Comparison of ENCODE assay signal across 9 cellular contexts in the genomic region with DNA sequence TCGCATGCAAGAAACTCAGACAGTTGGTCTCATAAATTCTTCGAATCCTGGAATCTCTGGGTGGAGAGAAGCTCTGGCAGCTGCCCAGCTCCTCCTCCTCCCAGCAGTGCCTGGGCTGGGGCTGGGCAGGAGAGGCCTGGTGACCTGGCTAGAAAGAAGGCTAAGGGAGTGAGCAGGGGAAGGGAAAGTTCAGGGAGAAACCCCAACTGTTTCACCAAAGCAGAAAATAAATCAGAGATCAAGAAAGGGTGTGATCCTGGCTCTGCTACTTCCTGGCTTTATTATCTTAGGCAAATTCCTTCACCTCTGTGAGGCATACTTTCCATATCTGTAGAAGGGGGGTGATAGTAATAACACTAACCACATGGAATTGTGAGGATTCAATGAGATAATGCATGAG. TPM values are rescaled to one million over a fixed set of nuclear protein-coding genes. Genes with fewer than 3 reads are reported as not detected.
A peak's percentile ranks its signal among the peaks of the same experiment; 100 is the strongest.
DNase-seq lines count a peak whose midpoint lies in the region; ATAC-seq and TF ChIP-seq lines count a peak whose summit lies in the region.
"Had no signal": no experiment of that assay in that cellular context is flagged by ENCODE, and none has a peak within 500 bp of the region (broad histone marks: within the 10 kb centered on the region; RNA-seq: fewer than 3 reads in every experiment).

No MANE protein-coding gene starts in this region.

- intact Hi-C loops in stomach (cut with DNase I; ENCODE audit: low total_unique reads), result no loop called here

- peaks cover 0 to 12% (median 0%) of the 10 kb centered on the region in 3 donors for H3K27me3 ChIP-seq in stomach

- no peak for ATAC-seq in HG02981 (IDR thresholded peaks at IDR 0.05; ENCODE audit: unreplicated experiment)

- no peak for TF ChIP-seq POLR2A in stomach (IDR thresholded peaks at IDR 0.05)

- in situ Hi-C loops in G401 (cut with HindIII; ENCODE audit: low sequenced_read_pairs), result no loop called here

- H3K36me3 ChIP-seq in stomach, result no peaks in the 10 kb centered on the region

- no peak overlapping the region for H3K4me3 ChIP-seq in stomach

- TF ChIP-seq EP300 in stomach (IDR thresholded peaks at IDR 0.05), result no peak

- peak; percentile 75 for DNase-seq in HCEC 1CT
- DNase-seq in astrocyte of the hippocampus (ENCODE audit: low read depth, low spot score), result peak; percentile 87
- DNase-seq in islet precursor cell, result peak; percentile 83
- peak; percentile 73 for DNase-seq in stomach
- no peak for DNase-seq in stimulated activated CD4-positive, alpha-beta T cell treated with anti-CD3 and anti-CD28 coated beads, Interleukin-2, amount 100 ng/mL, for 48 hours
- no peak for DNase-seq in activated CD4-positive, alpha-beta T cell treated with anti-CD3 and anti-CD28 coated beads, Interleukin-2, amount 50 U/mL, for 1 hour
- DNase-seq in G401 (ENCODE audit: low spot score), result no peak
- DNase-seq: NCI-H1694 had no signal

- H3K4me1 ChIP-seq in stomach, result peaks cover 33 to 70% (median 56%) of the 10 kb centered on the region in 4 donors

- TF ChIP-seq CTCF in stomach (IDR thresholded peaks at IDR 0.05), result no peak

- 21 to 32% (median 25%) methylated on average over 2 of the region's 2 CpGs for WGBS in stomach, 5 donors

- peak overlapping the region; percentile 49 to 94 (median 90) for H3K27ac ChIP-seq in stomach

- no peaks in the 10 kb centered on the region for H3K9me3 ChIP-seq in stomach

RNA-seq across cellular contexts. Expression of a gene that starts 8.8 kb away (rescaled TPM):
- 100 to 1,000 TPM in 3 of 5 donors, 10 to 100 TPM in 2; 64.2 to 127 (median 118) TPM for total RNA-seq in stomach
- polyA plus RNA-seq in stomach, result 10 to 100 TPM; 19.8 to 27.4 (median 24.7) TPM
- total RNA-seq in G401 (2014; rRNA removed; shearing (Covaris generic)), result 50.5 and 56.2 TPM in 2 replicates

RNA-seq across cellular contexts. Expression of a gene that starts 51.5 kb away (rescaled TPM):
- total RNA-seq in stomach, result 1 to 10 TPM in 4 of 5 donors, not detected in 1; 1.3 to 4.9 (median 2.8) TPM
- 1 to 10 TPM in 2 of 3 donors, under 1 TPM in 1; 0.61 to 1.9 (median 1.5) TPM for polyA plus RNA-seq in stomach
- total RNA-seq in G401 (2014; rRNA removed; shearing (Covaris generic)), result 45.4 and 49.5 TPM in 2 replicates

Comparison
In these comparisons a context has a peak if more than half of its experiments do, and no peak if none do; other contexts are left out.
1. DNase-seq: peak in HCEC 1CT (single experiment), astrocyte of the hippocampus (single experiment), islet precursor cell (single experiment) and stomach (single experiment); none in stimulated activated CD4-positive, alpha-beta T cell treated with anti-CD3 and anti-CD28 coated beads, Interleukin-2, amount 100 ng/mL, for 48 hours (0 of 2), activated CD4-positive, alpha-beta T cell treated with anti-CD3 and anti-CD28 coated beads, Interleukin-2, amount 50 U/mL, for 1 hour (single experiment) and G401 (single experiment).